Comparison of ENCODE assay signal across 1 cellular context in the genomic region with DNA sequence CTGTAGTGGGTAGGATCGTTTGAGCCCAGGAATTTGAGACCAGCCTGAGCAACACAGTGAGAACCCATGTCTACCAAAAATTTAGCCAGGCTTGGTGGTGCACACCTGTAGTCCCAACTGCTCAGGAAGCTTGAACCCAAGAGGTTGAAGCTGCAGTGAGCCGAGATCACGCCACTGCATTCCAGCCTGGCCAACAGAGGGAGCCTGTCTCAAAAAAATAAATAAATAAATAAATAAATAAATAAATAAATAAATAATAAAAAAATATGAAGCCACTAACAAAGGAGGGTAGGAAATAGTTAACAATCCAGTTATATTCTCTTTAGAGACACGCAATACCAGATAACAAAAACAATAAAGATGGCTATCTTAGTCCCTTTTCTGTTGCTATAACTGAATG.
TF ChIP-seq lines count a peak whose summit lies in the region.

No MANE protein-coding gene starts in this region.

TF ChIP-seq in HEK293, 187 proteins besides CTCF, POLR2A, EP300 and RAD21 (continued from another document and continues in another):
- TF ChIP-seq ZNF354C (tag by site-specific recombination; IDR thresholded peaks at IDR 0.05; ENCODE audit: borderline replicate concordance, low read depth) (peak; percentile 99), ZFP3 (tag by site-specific recombination; IDR thresholded peaks at IDR 0.05; ENCODE audit: low read depth) (peak; percentile 74; the same call in 1 of the 2 replicates), KLF10 (tag by site-specific recombination; IDR thresholded peaks at IDR 0.05) (no peak), SP2 (tag by site-specific recombination; IDR thresholded peaks at IDR 0.05) (no peak), ZNF112 (tag by site-specific recombination; IDR thresholded peaks at IDR 0.05) (no peak), ZXDB (tag by site-specific recombination; IDR thresholded peaks at IDR 0.05) (peak; percentile 99), ZNF707 (tag by site-specific recombination; IDR thresholded peaks at IDR 0.05) (0 out of 2 replicates have a peak, but pooled peaks have one; percentile 54), ZNF324 (tag by site-specific recombination; IDR thresholded peaks at IDR 0.05) (0 out of 2 replicates have a peak, but pooled peaks have one; percentile 31), WT1 (tag by site-specific recombination; IDR thresholded peaks at IDR 0.05) (peak; percentile 56), ZSCAN23 (tag by site-specific recombination; IDR thresholded peaks at IDR 0.05) (peak; percentile 90), ZNF157 (tag by site-specific recombination; IDR thresholded peaks at IDR 0.05) (peak; percentile 62; the same call in 1 of the 2 replicates), FEZF1 (tag by site-specific recombination; IDR thresholded peaks at IDR 0.05) (peak; percentile 37; the same call in 1 of the 2 replicates), ZNF2 (tag by site-specific recombination; IDR thresholded peaks at IDR 0.05) (no peak), ZNF223 (tag by site-specific recombination; IDR thresholded peaks at IDR 0.05) (peak; percentile 81), ZNF155 (tag by site-specific recombination; IDR thresholded peaks at IDR 0.05) (0 out of 2 replicates have a peak, but pooled peaks have one; percentile 53), ZNF529 (tag by site-specific recombination; IDR thresholded peaks at IDR 0.05; ENCODE audit: insufficient replicate concordance) (peak; percentile 92), SCRT1 (tag by site-specific recombination; IDR thresholded peaks at IDR 0.05; ENCODE audit: borderline replicate concordance) (no peak), ZNF19 (tag by site-specific recombination; IDR thresholded peaks at IDR 0.05; ENCODE audit: low read depth) (peak; percentile 99), ZNF530 (tag by site-specific recombination; IDR thresholded peaks at IDR 0.05; ENCODE audit: low read depth) (peak; percentile 94), ZNF121 (tag by site-specific recombination; IDR thresholded peaks at IDR 0.05) (peak; percentile 89), ZNF510 (tag by site-specific recombination; IDR thresholded peaks at IDR 0.05; ENCODE audit: insufficient replicate concordance) (peak; percentile 98), ZBTB20 (tag by site-specific recombination; IDR thresholded peaks at IDR 0.05) (no peak), ZNF548 (tag by site-specific recombination; IDR thresholded peaks at IDR 0.05) (peak; percentile 74; the same call in 1 of the 2 replicates), RBAK (tag by site-specific recombination; IDR thresholded peaks at IDR 0.05) (peak; percentile 95), MZF1 (tag by site-specific recombination; IDR thresholded peaks at IDR 0.05; ENCODE audit: borderline replicate concordance) (peak; percentile 92; the same call in 1 of the 2 replicates), ZNF558 (tag by site-specific recombination; IDR thresholded peaks at IDR 0.05) (peak; percentile 97), ZNF221 (tag by site-specific recombination; IDR thresholded peaks at IDR 0.05; ENCODE audit: borderline replicate concordance) (peak; percentile 98; the same call in 1 of the 2 replicates), ZNF629 (tag by site-specific recombination; IDR thresholded peaks at IDR 0.05) (peak; percentile 93), SCRT2 (tag by site-specific recombination; IDR thresholded peaks at IDR 0.05) (peak; percentile 33; the same call in 1 of the 2 replicates), ZNF433 (tag by site-specific recombination; IDR thresholded peaks at IDR 0.05; ENCODE audit: low read depth) (peak; percentile 98), ZNF837 (tag by site-specific recombination; IDR thresholded peaks at IDR 0.05) (no peak), ZNF555 (tag by site-specific recombination; conservative IDR thresholded peaks at IDR 0.05) (peak; percentile 100), KLF7 (tag by site-specific recombination; IDR thresholded peaks at IDR 0.05; ENCODE audit: borderline replicate concordance) (peak; percentile 83; the same call in 1 of the 2 replicates), ZNF302 (tag by site-specific recombination; IDR thresholded peaks at IDR 0.05; ENCODE audit: low read depth) (peak; percentile 89; the same call in 1 of the 2 replicates), ZNF341 (tag by site-specific recombination; IDR thresholded peaks at IDR 0.05; ENCODE audit: low read depth) (peak; percentile 67), ZBTB8A (tag by site-specific recombination; IDR thresholded peaks at IDR 0.05) (peak; percentile 96), BCL11A (tag by site-specific recombination; IDR thresholded peaks at IDR 0.05; ENCODE audit: low read depth) (0 out of 2 replicates have a peak, but pooled peaks have one; percentile 55), ZNF146 (tag by site-specific recombination; IDR thresholded peaks at IDR 0.05) (peak; percentile 13; the same call in 1 of the 2 replicates), ZNF24 (tag by site-specific recombination; IDR thresholded peaks at IDR 0.05) (peak; percentile 86), ZNF791 (tag by site-specific recombination; IDR thresholded peaks at IDR 0.05) (peak; percentile 93)
- TF ChIP-seq, protein P1, sequence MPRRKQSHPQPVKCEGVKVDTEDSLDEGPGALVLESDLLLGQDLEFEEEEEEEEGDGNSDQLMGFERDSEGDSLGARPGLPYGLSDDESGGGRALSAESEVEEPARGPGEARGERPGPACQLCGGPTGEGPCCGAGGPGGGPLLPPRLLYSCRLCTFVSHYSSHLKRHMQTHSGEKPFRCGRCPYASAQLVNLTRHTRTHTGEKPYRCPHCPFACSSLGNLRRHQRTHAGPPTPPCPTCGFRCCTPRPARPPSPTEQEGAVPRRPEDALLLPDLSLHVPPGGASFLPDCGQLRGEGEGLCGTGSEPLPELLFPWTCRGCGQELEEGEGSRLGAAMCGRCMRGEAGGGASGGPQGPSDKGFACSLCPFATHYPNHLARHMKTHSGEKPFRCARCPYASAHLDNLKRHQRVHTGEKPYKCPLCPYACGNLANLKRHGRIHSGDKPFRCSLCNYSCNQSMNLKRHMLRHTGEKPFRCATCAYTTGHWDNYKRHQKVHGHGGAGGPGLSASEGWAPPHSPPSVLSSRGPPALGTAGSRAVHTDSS (tag by site-specific recombination; IDR thresholded peaks at IDR 0.05), result no peak
- TF ChIP-seq, protein P2, sequence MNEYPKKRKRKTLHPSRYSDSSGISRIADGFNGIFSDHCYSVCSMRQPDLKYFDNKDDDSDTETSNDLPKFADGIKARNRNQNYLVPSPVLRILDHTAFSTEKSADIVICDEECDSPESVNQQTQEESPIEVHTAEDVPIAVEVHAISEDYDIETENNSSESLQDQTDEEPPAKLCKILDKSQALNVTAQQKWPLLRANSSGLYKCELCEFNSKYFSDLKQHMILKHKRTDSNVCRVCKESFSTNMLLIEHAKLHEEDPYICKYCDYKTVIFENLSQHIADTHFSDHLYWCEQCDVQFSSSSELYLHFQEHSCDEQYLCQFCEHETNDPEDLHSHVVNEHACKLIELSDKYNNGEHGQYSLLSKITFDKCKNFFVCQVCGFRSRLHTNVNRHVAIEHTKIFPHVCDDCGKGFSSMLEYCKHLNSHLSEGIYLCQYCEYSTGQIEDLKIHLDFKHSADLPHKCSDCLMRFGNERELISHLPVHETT (tag by site-specific recombination; IDR thresholded peaks at IDR 0.05), result peak; percentile 95
- TF ChIP-seq, protein P3, sequence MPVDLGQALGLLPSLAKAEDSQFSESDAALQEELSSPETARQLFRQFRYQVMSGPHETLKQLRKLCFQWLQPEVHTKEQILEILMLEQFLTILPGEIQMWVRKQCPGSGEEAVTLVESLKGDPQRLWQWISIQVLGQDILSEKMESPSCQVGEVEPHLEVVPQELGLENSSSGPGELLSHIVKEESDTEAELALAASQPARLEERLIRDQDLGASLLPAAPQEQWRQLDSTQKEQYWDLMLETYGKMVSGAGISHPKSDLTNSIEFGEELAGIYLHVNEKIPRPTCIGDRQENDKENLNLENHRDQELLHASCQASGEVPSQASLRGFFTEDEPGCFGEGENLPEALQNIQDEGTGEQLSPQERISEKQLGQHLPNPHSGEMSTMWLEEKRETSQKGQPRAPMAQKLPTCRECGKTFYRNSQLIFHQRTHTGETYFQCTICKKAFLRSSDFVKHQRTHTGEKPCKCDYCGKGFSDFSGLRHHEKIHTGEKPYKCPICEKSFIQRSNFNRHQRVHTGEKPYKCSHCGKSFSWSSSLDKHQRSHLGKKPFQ (tag by site-specific recombination; IDR thresholded peaks at IDR 0.05), result peak; percentile 88
- TF ChIP-seq, protein P4, sequence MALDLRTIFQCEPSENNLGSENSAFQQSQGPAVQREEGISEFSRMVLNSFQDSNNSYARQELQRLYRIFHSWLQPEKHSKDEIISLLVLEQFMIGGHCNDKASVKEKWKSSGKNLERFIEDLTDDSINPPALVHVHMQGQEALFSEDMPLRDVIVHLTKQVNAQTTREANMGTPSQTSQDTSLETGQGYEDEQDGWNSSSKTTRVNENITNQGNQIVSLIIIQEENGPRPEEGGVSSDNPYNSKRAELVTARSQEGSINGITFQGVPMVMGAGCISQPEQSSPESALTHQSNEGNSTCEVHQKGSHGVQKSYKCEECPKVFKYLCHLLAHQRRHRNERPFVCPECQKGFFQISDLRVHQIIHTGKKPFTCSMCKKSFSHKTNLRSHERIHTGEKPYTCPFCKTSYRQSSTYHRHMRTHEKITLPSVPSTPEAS (tag by site-specific recombination; IDR thresholded peaks at IDR 0.05), result 0 out of 2 replicates have a peak, but pooled peaks have one; percentile 52
- TF ChIP-seq, protein P5, sequence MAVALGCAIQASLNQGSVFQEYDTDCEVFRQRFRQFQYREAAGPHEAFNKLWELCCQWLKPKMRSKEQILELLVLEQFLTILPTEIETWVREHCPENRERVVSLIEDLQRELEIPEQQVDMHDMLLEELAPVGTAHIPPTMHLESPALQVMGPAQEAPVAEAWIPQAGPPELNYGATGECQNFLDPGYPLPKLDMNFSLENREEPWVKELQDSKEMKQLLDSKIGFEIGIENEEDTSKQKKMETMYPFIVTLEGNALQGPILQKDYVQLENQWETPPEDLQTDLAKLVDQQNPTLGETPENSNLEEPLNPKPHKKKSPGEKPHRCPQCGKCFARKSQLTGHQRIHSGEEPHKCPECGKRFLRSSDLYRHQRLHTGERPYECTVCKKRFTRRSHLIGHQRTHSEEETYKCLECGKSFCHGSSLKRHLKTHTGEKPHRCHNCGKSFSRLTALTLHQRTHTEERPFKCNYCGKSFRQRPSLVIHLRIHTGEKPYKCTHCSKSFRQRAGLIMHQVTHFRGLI (tag by site-specific recombination; IDR thresholded peaks at IDR 0.05), result no peak
- TF ChIP-seq, protein P6, sequence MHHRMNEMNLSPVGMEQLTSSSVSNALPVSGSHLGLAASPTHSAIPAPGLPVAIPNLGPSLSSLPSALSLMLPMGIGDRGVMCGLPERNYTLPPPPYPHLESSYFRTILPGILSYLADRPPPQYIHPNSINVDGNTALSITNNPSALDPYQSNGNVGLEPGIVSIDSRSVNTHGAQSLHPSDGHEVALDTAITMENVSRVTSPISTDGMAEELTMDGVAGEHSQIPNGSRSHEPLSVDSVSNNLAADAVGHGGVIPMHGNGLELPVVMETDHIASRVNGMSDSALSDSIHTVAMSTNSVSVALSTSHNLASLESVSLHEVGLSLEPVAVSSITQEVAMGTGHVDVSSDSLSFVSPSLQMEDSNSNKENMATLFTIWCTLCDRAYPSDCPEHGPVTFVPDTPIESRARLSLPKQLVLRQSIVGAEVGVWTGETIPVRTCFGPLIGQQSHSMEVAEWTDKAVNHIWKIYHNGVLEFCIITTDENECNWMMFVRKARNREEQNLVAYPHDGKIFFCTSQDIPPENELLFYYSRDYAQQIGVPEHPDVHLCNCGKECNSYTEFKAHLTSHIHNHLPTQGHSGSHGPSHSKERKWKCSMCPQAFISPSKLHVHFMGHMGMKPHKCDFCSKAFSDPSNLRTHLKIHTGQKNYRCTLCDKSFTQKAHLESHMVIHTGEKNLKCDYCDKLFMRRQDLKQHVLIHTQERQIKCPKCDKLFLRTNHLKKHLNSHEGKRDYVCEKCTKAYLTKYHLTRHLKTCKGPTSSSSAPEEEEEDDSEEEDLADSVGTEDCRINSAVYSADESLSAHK (tag by site-specific recombination; IDR thresholded peaks at IDR 0.05), result peak; percentile 63; the same call in 1 of the 2 replicates
- TF ChIP-seq, protein P7, sequence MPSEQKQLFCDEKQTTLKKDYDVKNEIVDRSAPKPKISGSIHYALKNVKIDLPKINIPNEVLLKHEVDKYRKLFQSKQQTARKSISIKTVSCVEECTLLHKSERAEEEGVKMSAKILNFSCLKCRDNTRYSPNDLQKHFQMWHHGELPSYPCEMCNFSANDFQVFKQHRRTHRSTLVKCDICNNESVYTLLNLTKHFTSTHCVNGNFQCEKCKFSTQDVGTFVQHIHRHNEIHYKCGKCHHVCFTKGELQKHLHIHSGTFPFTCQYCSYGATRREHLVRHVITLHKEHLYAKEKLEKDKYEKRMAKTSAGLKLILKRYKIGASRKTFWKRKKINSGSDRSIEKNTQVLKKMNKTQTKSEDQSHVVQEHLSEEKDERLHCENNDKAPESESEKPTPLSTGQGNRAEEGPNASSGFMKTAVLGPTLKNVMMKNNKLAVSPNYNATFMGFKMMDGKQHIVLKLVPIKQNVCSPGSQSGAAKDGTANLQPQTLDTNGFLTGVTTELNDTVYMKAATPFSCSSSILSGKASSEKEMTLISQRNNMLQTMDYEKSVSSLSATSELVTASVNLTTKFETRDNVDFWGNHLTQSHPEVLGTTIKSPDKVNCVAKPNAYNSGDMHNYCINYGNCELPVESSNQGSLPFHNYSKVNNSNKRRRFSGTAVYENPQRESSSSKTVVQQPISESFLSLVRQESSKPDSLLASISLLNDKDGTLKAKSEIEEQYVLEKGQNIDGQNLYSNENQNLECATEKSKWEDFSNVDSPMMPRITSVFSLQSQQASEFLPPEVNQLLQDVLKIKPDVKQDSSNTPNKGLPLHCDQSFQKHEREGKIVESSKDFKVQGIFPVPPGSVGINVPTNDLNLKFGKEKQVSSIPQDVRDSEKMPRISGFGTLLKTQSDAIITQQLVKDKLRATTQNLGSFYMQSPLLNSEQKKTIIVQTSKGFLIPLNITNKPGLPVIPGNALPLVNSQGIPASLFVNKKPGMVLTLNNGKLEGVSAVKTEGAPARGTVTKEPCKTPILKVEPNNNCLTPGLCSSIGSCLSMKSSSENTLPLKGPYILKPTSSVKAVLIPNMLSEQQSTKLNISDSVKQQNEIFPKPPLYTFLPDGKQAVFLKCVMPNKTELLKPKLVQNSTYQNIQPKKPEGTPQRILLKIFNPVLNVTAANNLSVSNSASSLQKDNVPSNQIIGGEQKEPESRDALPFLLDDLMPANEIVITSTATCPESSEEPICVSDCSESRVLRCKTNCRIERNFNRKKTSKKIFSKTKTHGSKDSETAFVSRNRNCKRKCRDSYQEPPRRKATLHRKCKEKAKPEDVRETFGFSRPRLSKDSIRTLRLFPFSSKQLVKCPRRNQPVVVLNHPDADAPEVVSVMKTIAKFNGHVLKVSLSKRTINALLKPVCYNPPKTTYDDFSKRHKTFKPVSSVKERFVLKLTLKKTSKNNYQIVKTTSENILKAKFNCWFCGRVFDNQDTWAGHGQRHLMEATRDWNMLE (tag by site-specific recombination; conservative IDR thresholded peaks at IDR 0.05; ENCODE audit: low read depth), result peak; percentile 100
- TF ChIP-seq, protein P8, sequence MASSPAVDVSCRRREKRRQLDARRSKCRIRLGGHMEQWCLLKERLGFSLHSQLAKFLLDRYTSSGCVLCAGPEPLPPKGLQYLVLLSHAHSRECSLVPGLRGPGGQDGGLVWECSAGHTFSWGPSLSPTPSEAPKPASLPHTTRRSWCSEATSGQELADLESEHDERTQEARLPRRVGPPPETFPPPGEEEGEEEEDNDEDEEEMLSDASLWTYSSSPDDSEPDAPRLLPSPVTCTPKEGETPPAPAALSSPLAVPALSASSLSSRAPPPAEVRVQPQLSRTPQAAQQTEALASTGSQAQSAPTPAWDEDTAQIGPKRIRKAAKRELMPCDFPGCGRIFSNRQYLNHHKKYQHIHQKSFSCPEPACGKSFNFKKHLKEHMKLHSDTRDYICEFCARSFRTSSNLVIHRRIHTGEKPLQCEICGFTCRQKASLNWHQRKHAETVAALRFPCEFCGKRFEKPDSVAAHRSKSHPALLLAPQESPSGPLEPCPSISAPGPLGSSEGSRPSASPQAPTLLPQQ (tag by site-specific recombination; IDR thresholded peaks at IDR 0.05), result peak; percentile 63; the same call in 1 of the 2 replicates
